Comparison of ENCODE assay signal across 36 cellular contexts in the genomic region with DNA sequence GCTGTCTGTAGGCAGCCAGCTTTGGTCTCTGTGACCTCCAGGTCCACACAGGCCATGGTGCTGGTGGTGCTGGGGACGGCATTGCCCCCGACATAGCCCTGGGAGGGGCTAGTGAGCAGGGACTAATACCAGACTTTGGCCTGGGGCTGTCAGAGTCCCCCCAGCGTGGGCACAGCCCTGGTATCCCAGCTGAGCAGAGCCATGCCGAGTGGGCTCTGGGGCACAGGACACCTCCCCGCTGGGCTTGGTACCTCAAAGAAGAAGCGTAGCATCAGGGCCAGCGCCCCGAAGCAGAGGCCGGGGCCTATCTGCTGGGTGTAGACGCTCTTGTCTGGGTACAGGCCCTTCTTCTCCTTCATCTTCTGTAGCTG. TPM values are rescaled to one million over a fixed set of nuclear protein-coding genes. Genes with fewer than 3 reads are reported as not detected.
"Had no signal": no experiment of that assay in that cellular context is flagged by ENCODE, and none has a peak within 500 bp of the region (broad histone marks: within the 10 kb centered on the region; RNA-seq: fewer than 3 reads in every experiment).

No MANE protein-coding gene starts in this region.

- H3K4me1 Mint-ChIP-seq: activated CD4-positive, alpha-beta memory T cell treated with anti-CD3 and anti-CD28 coated beads, Interleukin-2, amount 10 ng/mL, durations not matched to agents 7 days and 5 days; activated CD8-positive, alpha-beta memory T cell treated with anti-CD3 and anti-CD28 coated beads, Interleukin-2, amount 10 ng/mL, durations not matched to agents 7 days and 5 days; activated naive CD8-positive, alpha-beta T cell treated with anti-CD3 and anti-CD28 coated beads for 36 hours had no signal

- H3K9me3 Mint-ChIP-seq: activated CD4-positive, alpha-beta memory T cell treated with anti-CD3 and anti-CD28 coated beads, Interleukin-2, amount 10 ng/mL, durations not matched to agents 7 days and 5 days; activated naive CD8-positive, alpha-beta T cell treated with anti-CD3 and anti-CD28 coated beads for 36 hours had no signal

- H3K27me3 ChIP-seq: brain microvascular endothelial cell, Peyer's patch had no signal

- H3K4me1 ChIP-seq: Peyer's patch had no signal

- ATAC-seq: activated CD8-positive, alpha-beta memory T cell treated with anti-CD3 and anti-CD28 coated beads, Interleukin-2, amount 10 ng/mL, durations not matched to agents 7 days and 5 days; PC-3 had no signal

- H3K9me3 ChIP-seq: Peyer's patch, SJCRH30 had no signal

- H3K27ac Mint-ChIP-seq: activated CD4-positive, alpha-beta memory T cell treated with anti-CD3 and anti-CD28 coated beads, Interleukin-2, amount 10 ng/mL, durations not matched to agents 7 days and 5 days; activated CD8-positive, alpha-beta memory T cell treated with anti-CD3 and anti-CD28 coated beads, Interleukin-2, amount 10 ng/mL, durations not matched to agents 7 days and 5 days; activated naive CD8-positive, alpha-beta T cell treated with anti-CD3 and anti-CD28 coated beads for 36 hours had no signal

- H3K4me3 ChIP-seq: Peyer's patch, SJCRH30, SK-N-MC had no signal

- DNase-seq: activated CD4-positive, alpha-beta memory T cell treated with anti-CD3 and anti-CD28 coated beads, Interleukin-2, amount 10 ng/mL, durations not matched to agents 7 days and 5 days; activated CD4-positive, alpha-beta T cell treated with anti-CD3 and anti-CD28 coated beads for 1 hour; activated CD4-positive, alpha-beta T cell treated with anti-CD3 and anti-CD28 coated beads for 48 hours; activated CD4-positive, CD25-positive, alpha-beta regulatory T cell; activated CD8-positive, alpha-beta memory T cell treated with anti-CD3 and anti-CD28 coated beads for 24 hours; activated CD8-positive, alpha-beta memory T cell treated with anti-CD3 and anti-CD28 coated beads, Interleukin-2, amount 10 ng/mL, durations not matched to agents 7 days and 5 days; activated CD8-positive, alpha-beta memory T cell treated with anti-CD3 and anti-CD28 coated beads, Interleukin-2, amount 50 U/mL, for 48 hours; activated effector memory CD4-positive, alpha-beta T cell treated with anti-CD3 and anti-CD28 coated beads, Interleukin-2, amount 50 U/mL, for 16 hours; activated naive CD4-positive, alpha-beta T cell; activated naive CD4-positive, alpha-beta T cell treated with anti-CD3 and anti-CD28 coated beads, Interleukin-2, amount 50 U/mL, for 16 hours; activated naive CD8-positive, alpha-beta T cell treated with anti-CD3 and anti-CD28 coated beads for 36 hours; activated T-cell treated with anti-CD3 and anti-CD28 coated beads, Interleukin-2, amount 50 U/mL, for 48 hours; amniotic stem cell; aorta; brain microvascular endothelial cell; Kasumi-1; KG1; MM.1S; MV-4-11; NCI-H1092; NCI-H1436 treated with DMSO at 0.1 percent for 48 hours; NCI-H1694 treated with DMSO at 0.1 percent for 48 hours; NCI-H2107; NCI-H510A; NCI-H526; NCI-H748 treated with DMSO at 0.1 percent for 48 hours; NK-92 treated with Interleukin-12 subunit alpha and Interleukin-12 subunit beta, amount 100 ng/mL, for 24 hours; PC-3; Peyer's patch; RPMI8226; SJCRH30; T1000; WERI-Rb-1 had no signal

- H3K27ac ChIP-seq: brain microvascular endothelial cell, Peyer's patch, SJCRH30, SK-N-MC, WERI-Rb-1 had no signal

- H3K36me3 ChIP-seq: brain microvascular endothelial cell, Peyer's patch, SJCRH30, WERI-Rb-1 had no signal

- H3K4me3 Mint-ChIP-seq: activated CD4-positive, alpha-beta memory T cell treated with anti-CD3 and anti-CD28 coated beads, Interleukin-2, amount 10 ng/mL, durations not matched to agents 7 days and 5 days; activated CD8-positive, alpha-beta memory T cell treated with anti-CD3 and anti-CD28 coated beads, Interleukin-2, amount 10 ng/mL, durations not matched to agents 7 days and 5 days; activated naive CD8-positive, alpha-beta T cell treated with anti-CD3 and anti-CD28 coated beads for 36 hours had no signal

- H3K36me3 Mint-ChIP-seq: activated CD8-positive, alpha-beta memory T cell treated with anti-CD3 and anti-CD28 coated beads, Interleukin-2, amount 10 ng/mL, durations not matched to agents 7 days and 5 days; activated naive CD8-positive, alpha-beta T cell treated with anti-CD3 and anti-CD28 coated beads for 36 hours had no signal

RNA-seq across cellular contexts. Expression of a gene that starts 9.5 kb away (rescaled TPM):
- total RNA-seq: activated CD4-positive, alpha-beta memory T cell treated with anti-CD3 and anti-CD28 coated beads, Interleukin-2, amount 10 ng/mL, durations not matched to agents 7 days and 5 days; activated CD8-positive, alpha-beta memory T cell treated with anti-CD3 and anti-CD28 coated beads, Interleukin-2, amount 10 ng/mL, durations not matched to agents 7 days and 5 days; activated naive CD8-positive, alpha-beta T cell treated with anti-CD3 and anti-CD28 coated beads for 36 hours; aorta; PC-3; Peyer's patch; T-helper 1 cell treated with Interleukin-12 subunit alpha and Interleukin-12 subunit beta and Interleukin-4 antibody, amounts not matched to agents 30 ng/mL and 1 ng/mL, for 36 hours; T-helper 2 cell treated with Interferon-gamma antibody and Interleukin-4, amounts not matched to agents 100 ng/mL and 5 ng/mL, for 36 hours had no signal
- polyA plus RNA-seq: aorta had no signal

RNA-seq across cellular contexts. Expression of a gene that starts 19.3 kb away (rescaled TPM):
- total RNA-seq: activated CD4-positive, alpha-beta memory T cell treated with anti-CD3 and anti-CD28 coated beads, Interleukin-2, amount 10 ng/mL, durations not matched to agents 7 days and 5 days; activated CD8-positive, alpha-beta memory T cell treated with anti-CD3 and anti-CD28 coated beads, Interleukin-2, amount 10 ng/mL, durations not matched to agents 7 days and 5 days; PC-3; T-helper 1 cell treated with Interleukin-12 subunit alpha and Interleukin-12 subunit beta and Interleukin-4 antibody, amounts not matched to agents 30 ng/mL and 1 ng/mL, for 36 hours; T-helper 2 cell treated with Interferon-gamma antibody and Interleukin-4, amounts not matched to agents 100 ng/mL and 5 ng/mL, for 36 hours had no signal
